In genomic region chr5:107271682-107272350, GRCh38 we compare ENCODE assay signal across 22 cellular contexts.
DNase-seq lines count a peak whose midpoint lies in the region; ATAC-seq, FAIRE-seq and TF ChIP-seq lines count a peak whose summit lies in the region.
"Had no signal": no experiment of that assay in that cellular context is flagged by ENCODE, and none has a peak within 500 bp of the region (broad histone marks: within the 10 kb centered on the region; RNA-seq: fewer than 3 reads in every experiment).

No MANE protein-coding gene starts in this region.

- no peaks in the 10 kb centered on the region for H3F3A ChIP-seq in GM23338 (replicated peaks; ENCODE audit: low read depth)

- H3K36me3 Mint-ChIP-seq in GM23338 (ENCODE audit: low read depth) (no peaks in the 10 kb centered on the region), astrocyte (ENCODE audit: low read depth, unreplicated experiment) (no peaks in the 10 kb centered on the region)
- H3K36me3 Mint-ChIP-seq: CD8-positive, alpha-beta T cell had no signal

- no peaks in the 10 kb centered on the region for H3K9me3 ChIP-seq in astrocyte (ENCODE audit: insufficient read depth, low read depth, low read length)
- H3K9me3 ChIP-seq: A549; BLaER1 treated with 17β-estradiol and CSF1 and Interleukin-3, amounts not matched to agents 10 nM and 100 nM; Caco-2 had no signal

- H3K4me1 ChIP-seq in GM23338 (ENCODE audit: insufficient read depth) (peaks cover 23% of the 10 kb centered on the region), astrocyte (ENCODE audit: insufficient read depth, low read length) (no peaks in the 10 kb centered on the region)
- H3K4me1 ChIP-seq: BLaER1 treated with 17β-estradiol and CSF1 and Interleukin-3, amounts not matched to agents 10 nM and 100 nM; Caco-2 had no signal

- H3K4me3 ChIP-seq in GM23338 (no peak overlapping the region), LNCaP clone FGC (ENCODE audit: low read depth, low read length) (no peak overlapping the region), astrocyte (ENCODE audit: insufficient read depth, low read depth, low read length) (no peak overlapping the region)
- H3K4me3 ChIP-seq: A549; BLaER1 treated with 17β-estradiol and CSF1 and Interleukin-3, amounts not matched to agents 10 nM and 100 nM had no signal

- H3K27me3 ChIP-seq in GM23338 (ENCODE audit: insufficient read depth) (no peaks in the 10 kb centered on the region), astrocyte (ENCODE audit: insufficient read depth, low read length) (no peaks in the 10 kb centered on the region)
- H3K27me3 ChIP-seq: BLaER1 treated with 17β-estradiol and CSF1 and Interleukin-3, amounts not matched to agents 10 nM and 100 nM had no signal

- peaks cover 2% of the 10 kb centered on the region for H3K27me3 Mint-ChIP-seq in GM23338 (ENCODE audit: insufficient read depth, low read depth, poor library complexity)
- H3K27me3 Mint-ChIP-seq in astrocyte (ENCODE audit: low read depth, unreplicated experiment): no peaks in the 10 kb centered on the region
- H3K27me3 Mint-ChIP-seq: CD4-positive, alpha-beta T cell had no signal

- H3K4me1 Mint-ChIP-seq in GM23338 (peaks cover 18% of the 10 kb centered on the region), astrocyte (ENCODE audit: low read depth, unreplicated experiment) (no peaks in the 10 kb centered on the region)
- H3K4me1 Mint-ChIP-seq: B cell had no signal

- H4K20me1 ChIP-seq in GM23338 (replicated peaks; ENCODE audit: insufficient read depth) (no peaks in the 10 kb centered on the region), astrocyte (ENCODE audit: insufficient read depth, low read length) (no peaks in the 10 kb centered on the region)
- H4K20me1 ChIP-seq: BLaER1 treated with 17β-estradiol and CSF1 and Interleukin-3, amounts not matched to agents 10 nM and 100 nM had no signal

- H3K79me2 ChIP-seq in GM23338 (replicated peaks; ENCODE audit: insufficient read depth) (no peaks in the 10 kb centered on the region), astrocyte (ENCODE audit: insufficient read depth, low read length) (no peaks in the 10 kb centered on the region)

- TF ChIP-seq CTCF in GM23338 (conservative IDR thresholded peaks at IDR 0.05; ENCODE audit: low read depth in 2 of 2) (no peak), LNCaP clone FGC (IDR thresholded peaks at IDR 0.05; ENCODE audit: control insufficient read depth, extremely low read depth, insufficient read depth) (no peak), astrocyte (IDR thresholded peaks at IDR 0.05; ENCODE audit: insufficient read depth, low read depth, low read length) (no peak)

- no peak for ATAC-seq in GM23338
- ATAC-seq: A549; CD8-positive, alpha-beta T cell had no signal

- H3K36me3 ChIP-seq in GM23338 (ENCODE audit: insufficient read depth): no peaks in the 10 kb centered on the region
- no peaks in the 10 kb centered on the region for H3K36me3 ChIP-seq in astrocyte (ENCODE audit: insufficient read depth, low read length)
- H3K36me3 ChIP-seq: BLaER1 treated with 17β-estradiol and CSF1 and Interleukin-3, amounts not matched to agents 10 nM and 100 nM had no signal

- H3K9ac ChIP-seq in astrocyte (ENCODE audit: low read length): no peak overlapping the region
- H3K9ac ChIP-seq: BLaER1 treated with 17β-estradiol and CSF1 and Interleukin-3, amounts not matched to agents 10 nM and 100 nM had no signal

- no peak overlapping the region for H3K27ac Mint-ChIP-seq in GM23338
- H3K27ac Mint-ChIP-seq in astrocyte (ENCODE audit: unreplicated experiment): no peak overlapping the region
- H3K27ac Mint-ChIP-seq: B cell; CD4-positive, alpha-beta T cell; CD8-positive, alpha-beta T cell had no signal

- FAIRE-seq in astrocyte (lab: Jason Lieb, UNC) (no peak), islet of Langerhans (lab: Jason Lieb, UNC) (peak; percentile 58)
- FAIRE-seq: A549, D721Med, GM12891, GM19239 had no signal

- peak overlapping the region; percentile 29; the same call in 1 of the 2 replicates for H3K4me2 ChIP-seq in GM23338
- no peak overlapping the region for H3K4me2 ChIP-seq in astrocyte (ENCODE audit: low read length)
- H3K4me2 ChIP-seq: A549; BLaER1 treated with 17β-estradiol and CSF1 and Interleukin-3, amounts not matched to agents 10 nM and 100 nM had no signal

- H3K9me2 ChIP-seq in GM23338 (ENCODE audit: insufficient read depth): no peaks in the 10 kb centered on the region

- H3K4me3 Mint-ChIP-seq in GM23338 (no peak overlapping the region), astrocyte (ENCODE audit: unreplicated experiment) (no peak overlapping the region)
- H3K4me3 Mint-ChIP-seq: B cell; CD4-positive, alpha-beta T cell; CD8-positive, alpha-beta T cell had no signal

- H3K27ac ChIP-seq in GM23338 (ENCODE audit: low read depth): no peak overlapping the region
- no peak overlapping the region for H3K27ac ChIP-seq in astrocyte (ENCODE audit: low read depth, low read length)
- H3K27ac ChIP-seq: 22Rv1; A549; BLaER1 treated with 17β-estradiol and CSF1 and Interleukin-3, amounts not matched to agents 10 nM and 100 nM; C4-2B had no signal

- no peaks in the 10 kb centered on the region for H3K9me3 Mint-ChIP-seq in GM23338
- H3K9me3 Mint-ChIP-seq in astrocyte (ENCODE audit: unreplicated experiment): no peaks in the 10 kb centered on the region
- H3K9me3 Mint-ChIP-seq: CD4-positive, alpha-beta T cell; CD8-positive, alpha-beta T cell had no signal

- DNase-seq in GM23338 (ENCODE audit: low spot score) (no peak), LNCaP clone FGC (ENCODE audit: low read depth) (peak; percentile 62), astrocyte (ENCODE audit: low read depth) (peak; percentile 26), NCI-H1417 (lab: John Stamatoyannopoulos, UW) (no peak), putamen (ENCODE audit: low spot score) (no peak), NCI-H2196 (lab: John Stamatoyannopoulos, UW; ENCODE audit: unreplicated experiment) (no peak)
- DNase-seq: AML-193; Caco-2; Calu3; CD4-positive, alpha-beta T cell; CD8-positive, alpha-beta T cell; DMS79 treated with DMSO at 0.1 percent for 48 hours; GF-D8 had no signal

- H2AFZ ChIP-seq in GM23338 (no peak overlapping the region), astrocyte (ENCODE audit: low read depth, low read length) (no peak overlapping the region)

TF ChIP-seq in GM23338, 12 proteins besides CTCF, POLR2A, EP300 and RAD21 (continues in another document):
- no peak for TF ChIP-seq ETS1 (IDR thresholded peaks at IDR 0.05)
- no peak for TF ChIP-seq EZH2phosphoT487 (IDR thresholded peaks at IDR 0.05; ENCODE audit: unreplicated experiment)
- no peak for TF ChIP-seq POLR2AphosphoS5 (IDR thresholded peaks at IDR 0.05; ENCODE audit: low read depth)
- no peak for TF ChIP-seq CREB1 (CRISPR knock-in tag; IDR thresholded peaks at IDR 0.05; ENCODE audit: low read depth)
- TF ChIP-seq ZNF114 (CRISPR knock-in tag; IDR thresholded peaks at IDR 0.05): no peak
- TF ChIP-seq ZNF331 (CRISPR knock-in tag; IDR thresholded peaks at IDR 0.05; ENCODE audit: low read depth): no peak
- TF ChIP-seq NANOG (IDR thresholded peaks at IDR 0.05; ENCODE audit: borderline replicate concordance): no peak
- TF ChIP-seq EZH2 (IDR thresholded peaks at IDR 0.05; ENCODE audit: low read depth, unreplicated experiment): no peak
- no peak for TF ChIP-seq STAT1 (IDR thresholded peaks at IDR 0.05; ENCODE audit: unreplicated experiment)
- TF ChIP-seq JUNB (IDR thresholded peaks at IDR 0.05; ENCODE audit: unreplicated experiment): no peak
- TF ChIP-seq REST (IDR thresholded peaks at IDR 0.05; ENCODE audit: unreplicated experiment): no peak

Comparison
In these comparisons a context has a peak if more than half of its experiments do, and no peak if none do; other contexts are left out.
1. DNase-seq: peak in LNCaP clone FGC (single experiment) and astrocyte (single experiment); none in GM23338 (single experiment), NCI-H1417 (0 of 3), putamen (single experiment) and NCI-H2196 (single experiment).